In the genomic region with DNA sequence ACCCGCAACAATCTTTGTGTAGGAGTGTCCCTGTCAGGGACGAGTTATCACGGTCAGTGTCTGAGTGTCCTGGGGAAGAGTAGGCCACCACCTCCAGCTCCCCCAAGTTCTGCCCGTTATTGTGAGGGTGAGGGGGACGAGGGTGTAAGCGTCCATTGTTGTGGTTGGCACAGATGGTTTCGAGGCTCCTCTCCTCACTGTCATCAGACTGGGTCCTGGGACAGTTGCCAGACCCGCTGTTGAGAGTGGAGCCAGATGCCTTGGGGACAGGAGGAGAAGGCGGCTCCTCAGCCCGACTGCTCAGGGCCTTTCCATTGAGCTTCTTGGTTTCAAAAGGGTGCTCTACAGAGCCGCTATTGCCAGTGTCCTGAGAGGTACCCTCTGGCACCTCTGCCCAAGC, we compare ENCODE assay signal across 1 cellular context.
TF ChIP-seq lines count a peak whose summit lies in the region.

No MANE protein-coding gene starts in this region.

TF ChIP-seq in IMR-90, 13 proteins besides CTCF, POLR2A, EP300 and RAD21 (continued from another document):
- TF ChIP-seq CEBPB (IDR thresholded peaks at IDR 0.05; ENCODE audit: low read depth, low read length) (no peak), FOS (IDR thresholded peaks at IDR 0.05; ENCODE audit: low read depth, low read length) (no peak), MAFK (IDR thresholded peaks at IDR 0.05; ENCODE audit: low read depth, low read length) (no peak)
